8 cellular contexts compared by ENCODE assay signal in the genomic region with DNA sequence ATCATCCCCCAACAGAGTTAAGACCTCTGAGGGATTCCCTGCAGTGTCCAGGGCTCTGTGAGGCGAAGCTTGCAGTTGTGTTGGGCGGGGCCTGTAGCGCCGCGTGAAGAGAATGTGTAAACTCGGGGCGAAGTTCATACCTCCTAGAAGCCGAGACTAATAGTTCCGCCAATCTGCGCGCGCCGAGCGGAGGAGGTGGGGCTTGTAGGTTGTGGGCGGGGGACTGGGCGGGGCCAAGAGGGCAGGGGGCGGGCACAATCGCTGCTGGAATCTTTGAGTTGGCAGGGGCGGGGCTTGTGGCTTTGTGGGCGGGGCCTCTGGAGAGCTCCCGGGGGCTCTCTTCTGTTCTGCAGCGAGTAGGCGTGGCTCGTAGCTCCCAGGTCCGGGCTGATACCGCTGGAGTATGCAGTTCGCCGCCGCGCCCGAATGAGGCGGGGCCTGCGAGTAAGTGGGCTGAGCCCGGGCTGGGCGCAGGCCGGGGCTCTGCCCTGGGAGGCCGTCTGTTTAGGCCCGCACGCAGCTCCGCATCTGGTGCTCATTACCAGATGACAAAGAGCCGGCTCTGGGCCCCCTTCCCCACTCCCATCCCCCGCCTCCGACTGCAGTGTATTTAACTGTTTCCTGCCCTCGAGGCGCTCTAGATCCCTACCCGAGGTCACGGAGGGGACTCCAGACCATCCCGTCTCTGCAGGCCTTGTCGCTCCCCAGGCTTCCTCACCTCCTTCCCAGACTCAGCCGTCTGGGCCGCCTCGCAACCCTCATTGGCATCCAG. TPM values are rescaled to one million over a fixed set of nuclear protein-coding genes. Genes with fewer than 3 reads are reported as not detected.
DNase-seq lines count a peak whose midpoint lies in the region; ATAC-seq and TF ChIP-seq lines count a peak whose summit lies in the region.

No MANE protein-coding gene starts in this region.

- DNase-seq in NCI-H1694 treated with DMSO at 0.1 percent for 48 hours (lab: John Stamatoyannopoulos, UW) (peak; percentile 93), anterior cingulate cortex (lab: John Stamatoyannopoulos, UW) (peak; percentile 46 to 98 (median 90)), right atrium auricular region (ENCODE audit: low spot score) (peak; percentile 98), psoas muscle (peak; percentile 98 to 99)
- DNase-seq in T-helper 2 cell treated with Interferon-gamma antibody and Interleukin-4, amounts not matched to agents 5 μg/mL and 100 μg/mL, for 36 hours (ENCODE audit: low spot score), result peak; percentile 92

- H3K4me1 ChIP-seq in right atrium auricular region, result peaks cover 0 to 49% of the 10 kb centered on the region in 2 donors
- H3K4me1 ChIP-seq in psoas muscle, result no peaks in the 10 kb centered on the region
- no peaks in the 10 kb centered on the region for H3K4me1 ChIP-seq in urinary bladder (ENCODE audit: insufficient read depth)

- 2 to 7% (median 5%) methylated on average over 48 to 52 of the region's 52 CpGs for WGBS in psoas muscle, 3 donors
- WGBS in urinary bladder, result 1% methylated on average over 52 of the region's 52 CpGs

- H3K36me3 ChIP-seq in right atrium auricular region (no peaks in the 10 kb centered on the region), psoas muscle (ENCODE audit: insufficient read depth in 1 of 2, low read depth in 1 of 2) (no peaks in the 10 kb centered on the region), urinary bladder (ENCODE audit: insufficient read depth) (no peaks in the 10 kb centered on the region)

- no peak for TF ChIP-seq CTCF in right atrium auricular region (IDR thresholded peaks at IDR 0.05)
- TF ChIP-seq CTCF in psoas muscle (IDR thresholded peaks at IDR 0.05), result no peak

- H3K27me3 ChIP-seq in right atrium auricular region, result no peaks in the 10 kb centered on the region
- peaks cover 0 to 22% (median 6%) of the 10 kb centered on the region in 3 donors for H3K27me3 ChIP-seq in psoas muscle (ENCODE audit: insufficient read depth in 3 of 3, low read length in 2 of 3)

- no peaks in the 10 kb centered on the region for H3K9me3 ChIP-seq in right atrium auricular region
- H3K9me3 ChIP-seq in psoas muscle, result no peaks in the 10 kb centered on the region

- peak overlapping the region; percentile 98 for H3K27ac Mint-ChIP-seq in T-helper 2 cell treated with Interferon-gamma antibody and Interleukin-4, amounts not matched to agents 5 μg/mL and 100 μg/mL, for 36 hours

- H3K27me3 Mint-ChIP-seq in T-helper 2 cell treated with Interferon-gamma antibody and Interleukin-4, amounts not matched to agents 5 μg/mL and 100 μg/mL, for 36 hours (ENCODE audit: low read depth), result peaks cover 4% of the 10 kb centered on the region

- peaks cover 10% of the 10 kb centered on the region for H3K4me1 Mint-ChIP-seq in T-helper 2 cell treated with Interferon-gamma antibody and Interleukin-4, amounts not matched to agents 5 μg/mL and 100 μg/mL, for 36 hours (ENCODE audit: low read depth)

- intact Hi-C loops in psoas muscle (cut with DNase I), result loop anchor here (1.0 to 5.0 kb wide), 2 partner anchors 16 to 75 kb away; no protein-coding TSS in a partner anchor

- ATAC-seq in GM18502 (IDR thresholded peaks at IDR 0.05; ENCODE audit: poor library complexity, unreplicated experiment) (peak; percentile 69), HG02938 (IDR thresholded peaks at IDR 0.05; ENCODE audit: unreplicated experiment) (peak; percentile 40), psoas muscle (peak; percentile 83 to 89 (median 88))

- H3K4me3 ChIP-seq in right atrium auricular region, result peak overlapping the region; percentile 40 to 58
- peak overlapping the region; percentile 69 for H3K4me3 ChIP-seq in psoas muscle
- H3K4me3 ChIP-seq in urinary bladder (ENCODE audit: low read depth, low read length), result peak overlapping the region; percentile 45

- no peaks in the 10 kb centered on the region for H3K9me3 Mint-ChIP-seq in T-helper 2 cell treated with Interferon-gamma antibody and Interleukin-4, amounts not matched to agents 5 μg/mL and 100 μg/mL, for 36 hours

- no peaks in the 10 kb centered on the region for H3K36me3 Mint-ChIP-seq in T-helper 2 cell treated with Interferon-gamma antibody and Interleukin-4, amounts not matched to agents 5 μg/mL and 100 μg/mL, for 36 hours (ENCODE audit: low read depth)

- H3K27ac ChIP-seq in right atrium auricular region (peak overlapping the region; percentile 90 to 94), psoas muscle (peak overlapping the region; percentile 75), urinary bladder (ENCODE audit: low read depth) (peak overlapping the region; percentile 86)

- H3K4me3 Mint-ChIP-seq in T-helper 2 cell treated with Interferon-gamma antibody and Interleukin-4, amounts not matched to agents 5 μg/mL and 100 μg/mL, for 36 hours, result peak overlapping the region; percentile 86

RNA-seq across cellular contexts. Expression of a gene that starts 4.1 kb away (rescaled TPM):
- total RNA-seq in right atrium auricular region (10 to 100 TPM in 1 of 2 donors, 1 to 10 TPM in 1; 7.6 to 10.7 TPM), psoas muscle (10 to 100 TPM in 1 of 4 donors, 1 to 10 TPM in 3; 7.3 to 10.7 (median 9.1) TPM), urinary bladder (28.7 TPM)
- polyA plus RNA-seq in psoas muscle (1 to 10 TPM; 2.9 to 8.9 (median 5.5) TPM), urinary bladder (66.5 TPM)

RNA-seq across cellular contexts. Expression of a gene that starts 21.0 kb away (rescaled TPM):
- total RNA-seq in right atrium auricular region, result 1 to 10 TPM; 1.4 to 5.5 TPM
- not detected for total RNA-seq in psoas muscle
- under 1 TPM in 2 of 3 donors, not detected in 1; 0.04 to 0.05 TPM for polyA plus RNA-seq in psoas muscle
- 0.32 TPM for total RNA-seq in urinary bladder
- 0.15 TPM for polyA plus RNA-seq in urinary bladder

RNA-seq across cellular contexts. Expression of a gene that starts 23.5 kb away (rescaled TPM):
- total RNA-seq in right atrium auricular region (1 to 10 TPM; 1.0 to 5.9 TPM), psoas muscle (1 to 10 TPM; 3.9 to 6.9 (median 6.1) TPM), urinary bladder (2.9 TPM)
- polyA plus RNA-seq in psoas muscle (10 to 100 TPM in 1 of 3 donors, 1 to 10 TPM in 2; 1.2 to 38.0 (median 2.0) TPM), urinary bladder (8.4 TPM)

RNA-seq across cellular contexts. Expression of a gene that starts 23.8 kb away (rescaled TPM):
- total RNA-seq in right atrium auricular region (100 to 1,000 TPM in 1 of 2 donors, 10 to 100 TPM in 1; 68.1 to 100 TPM), psoas muscle (10 to 100 TPM; 70.1 to 90.4 (median 78.6) TPM), urinary bladder (62.0 TPM)
- polyA plus RNA-seq in psoas muscle (100 to 1,000 TPM in 1 of 3 donors, 10 to 100 TPM in 2; 87.4 to 161 (median 96.1) TPM), urinary bladder (84.7 TPM)

RNA-seq across cellular contexts. Expression of a gene that starts 32.2 kb away (rescaled TPM):
- total RNA-seq in right atrium auricular region, result 10 to 100 TPM; 19.2 to 33.3 TPM
- total RNA-seq in psoas muscle, result 10 to 100 TPM; 12.6 to 33.8 (median 19.9) TPM
- polyA plus RNA-seq in psoas muscle, result 100 to 1,000 TPM in 1 of 3 donors, 10 to 100 TPM in 2; 55.9 to 152 (median 91.3) TPM
- total RNA-seq in urinary bladder, result 13.6 TPM
- polyA plus RNA-seq in urinary bladder, result 37.3 TPM

Comparison
In these comparisons a context has a peak if more than half of its experiments do, and no peak if none do; other contexts are left out.
1. Peak in every context shown above with its lines: DNase-seq, ATAC-seq, H3K4me3 ChIP-seq and H3K27ac ChIP-seq.